Comparison of ENCODE assay signal across 2 cellular contexts in genomic region chr6:151409679-151410078, GRCh38.
TF ChIP-seq lines count a peak whose summit lies in the region.

No MANE protein-coding gene starts in this region.

TF ChIP-seq in GM23338, 12 proteins besides CTCF, POLR2A, EP300 and RAD21:
- TF ChIP-seq CREB1 (CRISPR knock-in tag; IDR thresholded peaks at IDR 0.05; ENCODE audit: low read depth): no peak
- no peak for TF ChIP-seq REST (IDR thresholded peaks at IDR 0.05; ENCODE audit: unreplicated experiment)
- TF ChIP-seq EZH2phosphoT487 (IDR thresholded peaks at IDR 0.05; ENCODE audit: unreplicated experiment): no peak
- no peak for TF ChIP-seq STAT1 (IDR thresholded peaks at IDR 0.05; ENCODE audit: unreplicated experiment)
- no peak for TF ChIP-seq EZH2 (IDR thresholded peaks at IDR 0.05; ENCODE audit: low read depth, unreplicated experiment)
- TF ChIP-seq, protein P1, sequence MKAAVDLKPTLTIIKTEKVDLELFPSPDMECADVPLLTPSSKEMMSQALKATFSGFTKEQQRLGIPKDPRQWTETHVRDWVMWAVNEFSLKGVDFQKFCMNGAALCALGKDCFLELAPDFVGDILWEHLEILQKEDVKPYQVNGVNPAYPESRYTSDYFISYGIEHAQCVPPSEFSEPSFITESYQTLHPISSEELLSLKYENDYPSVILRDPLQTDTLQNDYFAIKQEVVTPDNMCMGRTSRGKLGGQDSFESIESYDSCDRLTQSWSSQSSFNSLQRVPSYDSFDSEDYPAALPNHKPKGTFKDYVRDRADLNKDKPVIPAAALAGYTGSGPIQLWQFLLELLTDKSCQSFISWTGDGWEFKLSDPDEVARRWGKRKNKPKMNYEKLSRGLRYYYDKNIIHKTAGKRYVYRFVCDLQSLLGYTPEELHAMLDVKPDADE (IDR thresholded peaks at IDR 0.05): no peak
- TF ChIP-seq NANOG (IDR thresholded peaks at IDR 0.05; ENCODE audit: borderline replicate concordance): no peak
- TF ChIP-seq POLR2AphosphoS5 (IDR thresholded peaks at IDR 0.05; ENCODE audit: low read depth): no peak
- no peak for TF ChIP-seq ZNF331 (CRISPR knock-in tag; IDR thresholded peaks at IDR 0.05; ENCODE audit: low read depth)
- TF ChIP-seq, protein P2, sequence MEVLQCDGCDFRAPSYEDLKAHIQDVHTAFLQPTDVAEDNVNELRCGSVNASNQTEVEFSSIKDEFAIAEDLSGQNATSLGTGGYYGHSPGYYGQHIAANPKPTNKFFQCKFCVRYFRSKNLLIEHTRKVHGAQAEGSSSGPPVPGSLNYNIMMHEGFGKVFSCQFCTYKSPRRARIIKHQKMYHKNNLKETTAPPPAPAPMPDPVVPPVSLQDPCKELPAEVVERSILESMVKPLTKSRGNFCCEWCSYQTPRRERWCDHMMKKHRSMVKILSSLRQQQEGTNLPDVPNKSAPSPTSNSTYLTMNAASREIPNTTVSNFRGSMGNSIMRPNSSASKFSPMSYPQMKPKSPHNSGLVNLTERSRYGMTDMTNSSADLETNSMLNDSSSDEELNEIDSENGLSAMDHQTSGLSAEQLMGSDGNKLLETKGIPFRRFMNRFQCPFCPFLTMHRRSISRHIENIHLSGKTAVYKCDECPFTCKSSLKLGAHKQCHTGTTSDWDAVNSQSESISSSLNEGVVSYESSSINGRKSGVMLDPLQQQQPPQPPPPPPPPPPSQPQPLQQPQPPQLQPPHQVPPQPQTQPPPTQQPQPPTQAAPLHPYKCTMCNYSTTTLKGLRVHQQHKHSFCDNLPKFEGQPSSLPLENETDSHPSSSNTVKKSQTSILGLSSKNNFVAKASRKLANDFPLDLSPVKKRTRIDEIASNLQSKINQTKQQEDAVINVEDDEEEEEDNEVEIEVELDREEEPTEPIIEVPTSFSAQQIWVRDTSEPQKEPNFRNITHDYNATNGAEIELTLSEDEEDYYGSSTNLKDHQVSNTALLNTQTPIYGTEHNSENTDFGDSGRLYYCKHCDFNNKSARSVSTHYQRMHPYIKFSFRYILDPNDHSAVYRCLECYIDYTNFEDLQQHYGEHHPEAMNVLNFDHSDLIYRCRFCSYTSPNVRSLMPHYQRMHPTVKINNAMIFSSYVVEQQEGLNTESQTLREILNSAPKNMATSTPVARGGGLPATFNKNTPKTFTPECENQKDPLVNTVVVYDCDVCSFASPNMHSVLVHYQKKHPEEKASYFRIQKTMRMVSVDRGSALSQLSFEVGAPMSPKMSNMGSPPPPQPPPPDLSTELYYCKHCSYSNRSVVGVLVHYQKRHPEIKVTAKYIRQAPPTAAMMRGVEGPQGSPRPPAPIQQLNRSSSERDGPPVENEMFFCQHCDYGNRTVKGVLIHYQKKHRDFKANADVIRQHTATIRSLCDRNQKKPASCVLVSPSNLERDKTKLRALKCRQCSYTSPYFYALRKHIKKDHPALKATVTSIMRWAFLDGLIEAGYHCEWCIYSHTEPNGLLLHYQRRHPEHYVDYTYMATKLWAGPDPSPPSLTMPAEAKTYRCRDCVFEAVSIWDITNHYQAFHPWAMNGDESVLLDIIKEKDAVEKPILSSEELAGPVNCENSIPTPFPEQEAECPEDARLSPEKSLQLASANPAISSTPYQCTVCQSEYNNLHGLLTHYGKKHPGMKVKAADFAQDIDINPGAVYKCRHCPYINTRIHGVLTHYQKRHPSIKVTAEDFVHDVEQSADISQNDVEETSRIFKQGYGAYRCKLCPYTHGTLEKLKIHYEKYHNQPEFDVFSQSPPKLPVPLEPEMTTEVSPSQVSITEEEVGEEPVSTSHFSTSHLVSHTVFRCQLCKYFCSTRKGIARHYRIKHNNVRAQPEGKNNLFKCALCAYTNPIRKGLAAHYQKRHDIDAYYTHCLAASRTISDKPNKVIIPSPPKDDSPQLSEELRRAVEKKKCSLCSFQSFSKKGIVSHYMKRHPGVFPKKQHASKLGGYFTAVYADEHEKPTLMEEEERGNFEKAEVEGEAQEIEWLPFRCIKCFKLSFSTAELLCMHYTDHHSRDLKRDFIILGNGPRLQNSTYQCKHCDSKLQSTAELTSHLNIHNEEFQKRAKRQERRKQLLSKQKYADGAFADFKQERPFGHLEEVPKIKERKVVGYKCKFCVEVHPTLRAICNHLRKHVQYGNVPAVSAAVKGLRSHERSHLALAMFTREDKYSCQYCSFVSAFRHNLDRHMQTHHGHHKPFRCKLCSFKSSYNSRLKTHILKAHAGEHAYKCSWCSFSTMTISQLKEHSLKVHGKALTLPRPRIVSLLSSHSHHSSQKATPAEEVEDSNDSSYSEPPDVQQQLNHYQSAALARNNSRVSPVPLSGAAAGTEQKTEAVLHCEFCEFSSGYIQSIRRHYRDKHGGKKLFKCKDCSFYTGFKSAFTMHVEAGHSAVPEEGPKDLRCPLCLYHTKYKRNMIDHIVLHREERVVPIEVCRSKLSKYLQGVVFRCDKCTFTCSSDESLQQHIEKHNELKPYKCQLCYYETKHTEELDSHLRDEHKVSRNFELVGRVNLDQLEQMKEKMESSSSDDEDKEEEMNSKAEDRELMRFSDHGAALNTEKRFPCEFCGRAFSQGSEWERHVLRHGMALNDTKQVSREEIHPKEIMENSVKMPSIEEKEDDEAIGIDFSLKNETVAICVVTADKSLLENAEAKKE (CRISPR knock-in tag; IDR thresholded peaks at IDR 0.05): no peak
- no peak for TF ChIP-seq JUNB (IDR thresholded peaks at IDR 0.05; ENCODE audit: unreplicated experiment)
- no peak for TF ChIP-seq ZNF114 (CRISPR knock-in tag; IDR thresholded peaks at IDR 0.05)

TF ChIP-seq in GM12878, 131 proteins besides CTCF, POLR2A, EP300 and RAD21:
- TF ChIP-seq ZNF217 (IDR thresholded peaks at IDR 0.05) (no peak), SMAD5 (IDR thresholded peaks at IDR 0.05; ENCODE audit: low read depth) (no peak), CHD4 (IDR thresholded peaks at IDR 0.05) (no peak), HDAC2 (IDR thresholded peaks at IDR 0.05) (no peak), EED (IDR thresholded peaks at IDR 0.05; ENCODE audit: low read depth) (no peak), HDAC6 (IDR thresholded peaks at IDR 0.05; ENCODE audit: unreplicated experiment) (no peak), JUND (IDR thresholded peaks at IDR 0.05; ENCODE audit: low read depth, low read length) (no peak), WRNIP1 (IDR thresholded peaks at IDR 0.05; ENCODE audit: borderline replicate concordance, low read depth, low read length) (no peak), IRF4 (IDR thresholded peaks at IDR 0.05; ENCODE audit: low read depth, low read length) (no peak), RUNX3 (IDR thresholded peaks at IDR 0.05; ENCODE audit: low read length) (no peak), RCOR1 (conservative IDR thresholded peaks at IDR 0.05; ENCODE audit: low read depth, low read length) (no peak), IRF5 (IDR thresholded peaks at IDR 0.05; ENCODE audit: borderline replicate concordance) (no peak), CHD2 (IDR thresholded peaks at IDR 0.05; ENCODE audit: borderline replicate concordance, low read depth, low read length) (no peak), NKRF (conservative IDR thresholded peaks at IDR 0.05) (no peak), FOXK2 (IDR thresholded peaks at IDR 0.05) (no peak), NRF1 (conservative IDR thresholded peaks at IDR 0.05; ENCODE audit: low read depth, low read length) (no peak)
- TF ChIP-seq, protein P3, sequence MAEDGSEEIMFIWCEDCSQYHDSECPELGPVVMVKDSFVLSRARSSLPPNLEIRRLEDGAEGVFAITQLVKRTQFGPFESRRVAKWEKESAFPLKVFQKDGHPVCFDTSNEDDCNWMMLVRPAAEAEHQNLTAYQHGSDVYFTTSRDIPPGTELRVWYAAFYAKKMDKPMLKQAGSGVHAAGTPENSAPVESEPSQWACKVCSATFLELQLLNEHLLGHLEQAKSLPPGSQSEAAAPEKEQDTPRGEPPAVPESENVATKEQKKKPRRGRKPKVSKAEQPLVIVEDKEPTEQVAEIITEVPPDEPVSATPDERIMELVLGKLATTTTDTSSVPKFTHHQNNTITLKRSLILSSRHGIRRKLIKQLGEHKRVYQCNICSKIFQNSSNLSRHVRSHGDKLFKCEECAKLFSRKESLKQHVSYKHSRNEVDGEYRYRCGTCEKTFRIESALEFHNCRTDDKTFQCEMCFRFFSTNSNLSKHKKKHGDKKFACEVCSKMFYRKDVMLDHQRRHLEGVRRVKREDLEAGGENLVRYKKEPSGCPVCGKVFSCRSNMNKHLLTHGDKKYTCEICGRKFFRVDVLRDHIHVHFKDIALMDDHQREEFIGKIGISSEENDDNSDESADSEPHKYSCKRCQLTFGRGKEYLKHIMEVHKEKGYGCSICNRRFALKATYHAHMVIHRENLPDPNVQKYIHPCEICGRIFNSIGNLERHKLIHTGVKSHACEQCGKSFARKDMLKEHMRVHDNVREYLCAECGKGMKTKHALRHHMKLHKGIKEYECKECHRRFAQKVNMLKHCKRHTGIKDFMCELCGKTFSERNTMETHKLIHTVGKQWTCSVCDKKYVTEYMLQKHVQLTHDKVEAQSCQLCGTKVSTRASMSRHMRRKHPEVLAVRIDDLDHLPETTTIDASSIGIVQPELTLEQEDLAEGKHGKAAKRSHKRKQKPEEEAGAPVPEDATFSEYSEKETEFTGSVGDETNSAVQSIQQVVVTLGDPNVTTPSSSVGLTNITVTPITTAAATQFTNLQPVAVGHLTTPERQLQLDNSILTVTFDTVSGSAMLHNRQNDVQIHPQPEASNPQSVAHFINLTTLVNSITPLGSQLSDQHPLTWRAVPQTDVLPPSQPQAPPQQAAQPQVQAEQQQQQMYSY (CRISPR knock-in tag; IDR thresholded peaks at IDR 0.05): no peak
